8 cellular contexts compared by ENCODE assay signal in genomic region chr22:43015677-43016042, GRCh38. TPM values are rescaled to one million over a fixed set of nuclear protein-coding genes. Genes with fewer than 3 reads are reported as not detected.
DNase-seq lines count a peak whose midpoint lies in the region; TF ChIP-seq lines count a peak whose summit lies in the region.

No MANE protein-coding gene starts in this region.

- CTCF ChIA-PET in activated CD4-positive, alpha-beta memory T cell treated with anti-CD3 and anti-CD28 coated beads for 36 hours (lab: Charles Lee): interaction anchor here (0.6 to 2.5 kb wide), 5 partner anchors 18 to 1184 kb away, joined by 3 to 9 read pairs (median 6); no protein-coding TSS in a partner anchor

- peak overlapping the region; percentile 26; the same call in 1 of the 2 replicates for H3K4me3 ChIP-seq in iPS DF 6.9 (ENCODE audit: low read length)
- H3K4me3 ChIP-seq in spleen: peak overlapping the region; percentile 65 to 95 (median 82)

- peaks cover 4% of the 10 kb centered on the region; the same call in 1 of the 2 replicates for H3K4me1 ChIP-seq in iPS DF 6.9 (ENCODE audit: control insufficient read depth, insufficient read depth, low read length)
- H3K4me1 ChIP-seq in spleen: peaks cover 8 to 41% (median 26%) of the 10 kb centered on the region in 6 donors

- H3K27ac ChIP-seq in iPS DF 6.9 (ENCODE audit: low read length) (no peak overlapping the region), spleen (peak overlapping the region in 5 of 8 donors; percentile 74 to 89 (median 84)), caudate nucleus (ENCODE audit: low read depth, low read length) (no peak overlapping the region)

- intact Hi-C loops in activated CD4-positive, alpha-beta memory T cell treated with anti-CD3 and anti-CD28 coated beads for 36 hours (cut with micrococcal nuclease): loop anchor here (2.0 to 5.0 kb wide), 2 partner anchors 51 to 158 kb away; partner anchors contain the start of gene ARFGAP3
- intact Hi-C loops in spleen (cut with DNase I; ENCODE audit: low total_unique reads): no loop called here

- no peaks in the 10 kb centered on the region for H3K9me3 ChIP-seq in iPS DF 6.9 (ENCODE audit: control insufficient read depth, insufficient read depth, low read length)
- no peaks in the 10 kb centered on the region for H3K9me3 ChIP-seq in spleen

- no peaks in the 10 kb centered on the region for H3K27me3 Mint-ChIP-seq in activated CD4-positive, alpha-beta memory T cell treated with anti-CD3 and anti-CD28 coated beads for 36 hours

- POLR2A ChIA-PET in activated CD4-positive, alpha-beta memory T cell treated with anti-CD3 and anti-CD28 coated beads for 36 hours (lab: Charles Lee): interaction anchor here (0.7 to 2.2 kb wide), 8 partner anchors 11 to 373 kb away, joined by 3 to 10 read pairs (median 4); partner anchors contain the start of gene ARFGAP3

- H3K36me3 ChIP-seq in iPS DF 6.9 (ENCODE audit: control insufficient read depth, insufficient read depth, low read length): no peaks in the 10 kb centered on the region
- H3K36me3 ChIP-seq in spleen: no peaks in the 10 kb centered on the region

- WGBS in iPS DF 6.9 (ENCODE audit: insufficient coverage, insufficient read length): no CpG with 5 or more reads among the region's 5 CpGs
- 14 to 26% (median 17%) methylated on average over 5 of the region's 5 CpGs for WGBS in spleen, 5 donors

- TF ChIP-seq POLR2A in spleen (IDR thresholded peaks at IDR 0.05): no peak

- H3K9me3 Mint-ChIP-seq in activated CD4-positive, alpha-beta memory T cell treated with anti-CD3 and anti-CD28 coated beads for 36 hours: no peaks in the 10 kb centered on the region

- peaks cover 23% of the 10 kb centered on the region for H3K4me1 Mint-ChIP-seq in activated CD4-positive, alpha-beta memory T cell treated with anti-CD3 and anti-CD28 coated beads for 36 hours (ENCODE audit: low read depth)

- H3K27me3 ChIP-seq in iPS DF 6.9 (ENCODE audit: control insufficient read depth, insufficient read depth, low read length) (no peaks in the 10 kb centered on the region), spleen (replicated peaks in 1 of 7) (no peaks in the 10 kb centered on the region)

- H3K27ac Mint-ChIP-seq in activated CD4-positive, alpha-beta memory T cell treated with anti-CD3 and anti-CD28 coated beads for 36 hours: peak overlapping the region; percentile 82

- H3K4me3 Mint-ChIP-seq in activated CD4-positive, alpha-beta memory T cell treated with anti-CD3 and anti-CD28 coated beads for 36 hours: peak overlapping the region; percentile 93

- no peak for TF ChIP-seq CTCF in spleen (IDR thresholded peaks at IDR 0.05 in 8 of 11, conservative IDR thresholded peaks at IDR 0.05 in 3 of 11)

- DNase-seq in NCI-H510A treated with DMSO at 0.1 percent for 48 hours (lab: John Stamatoyannopoulos, UW) (peak; percentile 62), NCI-H510A (lab: John Stamatoyannopoulos, UW) (no peak), iPS DF 6.9 (ENCODE audit: low read depth, low spot score) (no peak), spleen (no peak), SHP77 treated with DMSO at 0.1 percent for 48 hours (lab: John Stamatoyannopoulos, UW) (no peak), caudate nucleus (lab: John Stamatoyannopoulos, UW) (no peak), Kasumi-1 (lab: John Stamatoyannopoulos, UW) (no peak)
- no peak for DNase-seq in activated CD4-positive, alpha-beta memory T cell treated with anti-CD3 and anti-CD28 coated beads for 36 hours

- no peaks in the 10 kb centered on the region for H3K36me3 Mint-ChIP-seq in activated CD4-positive, alpha-beta memory T cell treated with anti-CD3 and anti-CD28 coated beads for 36 hours

RNA-seq across cellular contexts. Expression of gene PACSIN2, which starts 0.7 kb away (rescaled TPM):
- 10 to 100 TPM; 35.0 to 35.9 TPM for total RNA-seq in activated CD4-positive, alpha-beta memory T cell treated with anti-CD3 and anti-CD28 coated beads for 36 hours
- 10 to 100 TPM; 48.0 to 98.1 (median 78.2) TPM for total RNA-seq in spleen
- polyA plus RNA-seq in spleen: 10 to 100 TPM; 24.2 to 38.0 (median 25.1) TPM

Comparison
In these comparisons a context has a peak if more than half of its experiments do, and no peak if none do; other contexts are left out.
1. H3K27ac ChIP-seq: peak in spleen (5 of 8); none in iPS DF 6.9 (single experiment) and caudate nucleus (single experiment).